ENCODE assay signal across 11 cellular contexts in the genomic region with DNA sequence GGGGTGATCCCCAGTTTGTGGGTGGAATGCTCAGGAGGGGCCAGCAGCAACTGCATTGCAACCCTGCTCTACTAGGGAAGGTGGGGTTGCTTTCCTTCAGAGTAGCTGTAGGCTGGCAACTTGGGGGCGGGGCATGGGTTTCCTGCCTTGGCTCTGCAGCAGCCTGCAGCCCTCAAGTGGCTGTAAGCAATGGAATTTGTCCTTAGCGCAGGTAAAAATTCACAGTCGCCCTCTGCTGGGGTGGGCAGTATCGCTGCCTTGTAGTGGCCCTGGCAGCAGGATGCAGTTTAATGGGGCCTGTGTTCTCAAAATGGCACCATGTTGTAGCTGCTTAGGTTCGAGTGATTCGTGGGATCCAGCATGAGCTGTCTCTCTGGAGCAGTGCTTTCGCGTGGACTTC. TPM values are rescaled to one million over a fixed set of nuclear protein-coding genes. Genes with fewer than 3 reads are reported as not detected.
DNase-seq lines count a peak whose midpoint lies in the region; ATAC-seq lines count a peak whose summit lies in the region.
"Had no signal": no experiment of that assay in that cellular context is flagged by ENCODE, and none has a peak within 500 bp of the region (broad histone marks: within the 10 kb centered on the region; RNA-seq: fewer than 3 reads in every experiment).

No MANE protein-coding gene starts in this region.

- no peaks in the 10 kb centered on the region for H3K27me3 ChIP-seq in BLaER1 treated with 17β-estradiol and CSF1 and Interleukin-3, amounts not matched to agents 10 nM and 100 nM
- H3K27me3 ChIP-seq: suprapubic skin had no signal

- ATAC-seq in activated T-cell treated with anti-CD3 and anti-CD28 coated beads, Interleukin-2, amount 50 U/mL, for 72 hours (replicated peaks in 1 of 2), result peak; percentile 8 to 41
- ATAC-seq in GM21381 (IDR thresholded peaks at IDR 0.05; ENCODE audit: unreplicated experiment), result no peak

- peaks cover 7 to 20% of the 10 kb centered on the region in 2 donors for H3K36me3 Mint-ChIP-seq in activated T-cell treated with anti-CD3 and anti-CD28 coated beads, Interleukin-2, amount 50 U/mL, for 72 hours (ENCODE audit: insufficient read depth in 2 of 2)
- peaks cover 0 to 5% (median 0%) of the 10 kb centered on the region in 3 donors for H3K36me3 Mint-ChIP-seq in immature natural killer cell

- H4K20me1 ChIP-seq in BLaER1 treated with 17β-estradiol and CSF1 and Interleukin-3, amounts not matched to agents 10 nM and 100 nM, result peaks cover 50 to 99% (median 82%) of the 10 kb centered on the region in 11 experiments; a peak in 21 of 22 replicates

- no peak overlapping the region for H3K27ac Mint-ChIP-seq in activated T-cell treated with anti-CD3 and anti-CD28 coated beads, Interleukin-2, amount 50 U/mL, for 72 hours
- H3K27ac Mint-ChIP-seq in immature natural killer cell, result peak overlapping the region in 4 of 6 donors; percentile 16 to 42 (median 18)

- peaks cover 90% of the 10 kb centered on the region for H3K4me1 Mint-ChIP-seq in activated T-cell treated with anti-CD3 and anti-CD28 coated beads, Interleukin-2, amount 50 U/mL, for 72 hours (ENCODE audit: low read depth)
- H3K4me1 Mint-ChIP-seq in immature natural killer cell, result peaks cover 77 to 97% of the 10 kb centered on the region in 2 donors

- H3K4me2 ChIP-seq in BLaER1 treated with 17β-estradiol and CSF1 and Interleukin-3, amounts not matched to agents 10 nM and 100 nM, result peak overlapping the region in 8 of 11 experiments; percentile 5 to 34 (median 24); a peak in 7 of 22 replicates

- peaks cover 3 to 7% of the 10 kb centered on the region in 2 donors for H3K9me3 Mint-ChIP-seq in activated T-cell treated with anti-CD3 and anti-CD28 coated beads, Interleukin-2, amount 50 U/mL, for 72 hours
- peaks cover 6 to 20% (median 13%) of the 10 kb centered on the region in 6 donors for H3K9me3 Mint-ChIP-seq in immature natural killer cell

- H3K4me3 ChIP-seq in BLaER1 treated with 17β-estradiol and CSF1 and Interleukin-3, amounts not matched to agents 10 nM and 100 nM, result no peak overlapping the region
- no peak overlapping the region for H3K4me3 ChIP-seq in Jurkat, Clone E6-1 (ENCODE audit: low read length)
- H3K4me3 ChIP-seq: suprapubic skin had no signal

- H3K36me3 ChIP-seq in BLaER1 treated with 17β-estradiol and CSF1 and Interleukin-3, amounts not matched to agents 10 nM and 100 nM, result peaks cover 0 to 47% (median 16%) of the 10 kb centered on the region in 11 experiments; a peak in 9 of 22 replicates
- H3K36me3 ChIP-seq: suprapubic skin had no signal

- no peak overlapping the region for H3K9ac ChIP-seq in BLaER1 treated with 17β-estradiol and CSF1 and Interleukin-3, amounts not matched to agents 10 nM and 100 nM

- no peak overlapping the region for H3K27ac ChIP-seq in BLaER1 treated with 17β-estradiol and CSF1 and Interleukin-3, amounts not matched to agents 10 nM and 100 nM
- H3K27ac ChIP-seq: suprapubic skin had no signal

- no peak overlapping the region for H3K4me3 Mint-ChIP-seq in activated T-cell treated with anti-CD3 and anti-CD28 coated beads, Interleukin-2, amount 50 U/mL, for 72 hours
- peak overlapping the region in 4 of 5 donors; percentile 14 to 56 (median 22) for H3K4me3 Mint-ChIP-seq in immature natural killer cell

- H3K4me1 ChIP-seq in BLaER1 treated with 17β-estradiol and CSF1 and Interleukin-3, amounts not matched to agents 10 nM and 100 nM, result peaks cover 14 to 46% (median 21%) of the 10 kb centered on the region in 10 experiments; a peak in 19 of 20 replicates

- DNase-seq in Jurkat, Clone E6-1 (ENCODE audit: low read depth, low spot score), result peak; percentile 56
- DNase-seq in activated T-cell treated with anti-CD3 and anti-CD28 coated beads, Interleukin-2, amount 50 U/mL, for 72 hours, result peak in 1 of 2 donors; percentile 22
- DNase-seq in immature natural killer cell, result no peak
- DNase-seq in medulla oblongata (ENCODE audit: extremely low spot score), result no peak
- DNase-seq in inferior parietal cortex (ENCODE audit: extremely low spot score), result no peak
- DNase-seq in NCI-H1048 (lab: John Stamatoyannopoulos, UW), result no peak
- DNase-seq: effector CD4-positive, alpha-beta T cell; IMR-90 had no signal

- peaks cover 37 to 59% (median 48%) of the 10 kb centered on the region in 11 experiments for H3K9me3 ChIP-seq in BLaER1 treated with 17β-estradiol and CSF1 and Interleukin-3, amounts not matched to agents 10 nM and 100 nM (replicated peaks in 1 of 11)
- H3K9me3 ChIP-seq: suprapubic skin had no signal

- H3K27me3 Mint-ChIP-seq in activated T-cell treated with anti-CD3 and anti-CD28 coated beads, Interleukin-2, amount 50 U/mL, for 72 hours (ENCODE audit: low read depth), result no peaks in the 10 kb centered on the region
- H3K27me3 Mint-ChIP-seq in immature natural killer cell (ENCODE audit: low read depth in 3 of 3), result peaks cover 0 to 6% (median 0%) of the 10 kb centered on the region in 3 donors

RNA-seq across cellular contexts. Expression of gene STT3B, which starts 29.8 kb away (rescaled TPM):
- 304 TPM for polyA plus RNA-seq in Jurkat, Clone E6-1 (2012; ENCODE audit: insufficient read depth, insufficient read length)
- total RNA-seq in activated T-cell treated with anti-CD3 and anti-CD28 coated beads, Interleukin-2, amount 50 U/mL, for 72 hours, result 100 to 1,000 TPM; 100 to 119 TPM
- 100 to 1,000 TPM in 2 of 3 donors, 10 to 100 TPM in 1; 66.3 to 132 (median 105) TPM for polyA plus RNA-seq in immature natural killer cell

Comparison
In these comparisons a context has a peak if more than half of its experiments do, and no peak if none do; other contexts are left out.
1. H3K4me3 Mint-ChIP-seq: peak in immature natural killer cell (4 of 5); none in activated T-cell treated with anti-CD3 and anti-CD28 coated beads, Interleukin-2, amount 50 U/mL, for 72 hours (0 of 2).